Comparison of ENCODE assay signal across 8 cellular contexts in the genomic region with DNA sequence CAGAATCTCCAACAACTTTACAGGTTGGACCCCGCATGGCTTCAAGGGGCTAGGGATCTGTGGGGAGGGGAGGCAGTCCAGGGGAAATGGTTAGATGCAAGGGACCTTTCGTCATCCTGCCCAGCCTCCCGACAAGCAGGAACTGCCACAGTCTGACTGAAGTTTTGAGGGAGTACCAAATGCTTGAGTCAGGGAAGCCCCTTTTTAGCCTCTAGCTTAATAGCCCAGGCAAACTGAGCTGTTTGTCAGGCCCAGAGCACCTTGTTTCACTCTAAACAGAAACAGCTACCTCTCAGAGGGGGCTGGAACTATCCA. TPM values are rescaled to one million over a fixed set of nuclear protein-coding genes. Genes with fewer than 3 reads are reported as not detected.
DNase-seq lines count a peak whose midpoint lies in the region; ATAC-seq and TF ChIP-seq lines count a peak whose summit lies in the region.

No MANE protein-coding gene starts in this region.

- H3K27me3 Mint-ChIP-seq in activated T-cell treated with anti-CD3 and anti-CD28 coated beads, Interleukin-2, amount 50 U/mL, for 72 hours (ENCODE audit: low read depth) = no peaks in the 10 kb centered on the region

- no peaks in the 10 kb centered on the region for H3K9me3 Mint-ChIP-seq in activated T-cell treated with anti-CD3 and anti-CD28 coated beads, Interleukin-2, amount 50 U/mL, for 72 hours

- ATAC-seq in activated T-cell treated with anti-CD3 and anti-CD28 coated beads, Interleukin-2, amount 50 U/mL, for 72 hours (replicated peaks in 1 of 2) = peak in 1 of 2 donors; percentile 5

- H3K9ac ChIP-seq in iPS-15b (ENCODE audit: low read depth, low read length) (no peak overlapping the region), stomach smooth muscle (ENCODE audit: low read length in 2 of 2) (peak overlapping the region; percentile 69 to 84)

- peak overlapping the region; percentile 96 to 99 for H3K4me3 Mint-ChIP-seq in activated T-cell treated with anti-CD3 and anti-CD28 coated beads, Interleukin-2, amount 50 U/mL, for 72 hours

- TF ChIP-seq CTCF in BJ (IDR thresholded peaks at IDR 0.05; ENCODE audit: insufficient read depth, low read depth, low read length) = no peak
- no peak for TF ChIP-seq CTCF in HL-60 (IDR thresholded peaks at IDR 0.05; ENCODE audit: insufficient read depth, low read length)

- CTCF ChIA-PET in BJ (lab: Yijun Ruan, JAX) = interaction anchor here (1.0 kb wide), 1 partner anchor 25 kb away, joined by 3 read pairs; no protein-coding TSS in a partner anchor

- peak overlapping the region; percentile 83 for H3K27ac ChIP-seq in HL-60 (replicated peaks)
- no peak overlapping the region for H3K27ac ChIP-seq in stomach smooth muscle (ENCODE audit: low read length)

- H3K4me1 ChIP-seq in iPS-15b (ENCODE audit: control insufficient read depth, insufficient read depth, low read length) (peaks cover 17% of the 10 kb centered on the region), stomach smooth muscle (ENCODE audit: control insufficient read depth, insufficient read depth, low read length) (peaks cover 26% of the 10 kb centered on the region)

- H3K9me3 ChIP-seq in iPS-15b (ENCODE audit: control insufficient read depth, insufficient read depth, low read length) = no peaks in the 10 kb centered on the region
- H3K9me3 ChIP-seq in stomach smooth muscle (ENCODE audit: control insufficient read depth in 2 of 2, low read length in 2 of 2) = no peaks in the 10 kb centered on the region

- POLR2A ChIA-PET in BJ (lab: Charles Lee) = interaction anchor here (0.5 to 0.8 kb wide), 3 partner anchors 19 to 101 kb away, joined by 3 to 7 read pairs (median 4); no protein-coding TSS in a partner anchor

- peaks cover 1 to 3% of the 10 kb centered on the region in 2 donors for H3K36me3 Mint-ChIP-seq in activated T-cell treated with anti-CD3 and anti-CD28 coated beads, Interleukin-2, amount 50 U/mL, for 72 hours (ENCODE audit: insufficient read depth in 2 of 2)

- DNase-seq in BJ (ENCODE audit: low read depth) = no peak
- peak in 1 of 2 experiments; percentile 68 for DNase-seq in HL-60 (ENCODE audit: low read depth in 1 of 2, low spot score in 1 of 2)
- DNase-seq in activated T-cell treated with anti-CD3 and anti-CD28 coated beads, Interleukin-2, amount 50 U/mL, for 72 hours = peak; percentile 35
- DNase-seq in NCI-H2029 treated with DMSO at 0.1 percent for 48 hours (lab: John Stamatoyannopoulos, UW) = no peak
- DNase-seq in mucosa of gallbladder (ENCODE audit: low spot score) = no peak
- DNase-seq in SHP77 (lab: John Stamatoyannopoulos, UW) = no peak

- H3K4me3 ChIP-seq in BJ (ENCODE audit: low read depth, low read length) (peak overlapping the region; percentile 90), HL-60 (replicated peaks; ENCODE audit: insufficient read depth, low read length) (peak overlapping the region; percentile 75), iPS-15b (ENCODE audit: low read depth, low read length) (peak overlapping the region; percentile 64), stomach smooth muscle (ENCODE audit: low read length in 2 of 2) (peak overlapping the region; percentile 92 to 97)

- H3K27me3 ChIP-seq in BJ (ENCODE audit: control insufficient read depth, insufficient read depth, low read length) = no peaks in the 10 kb centered on the region
- no peaks in the 10 kb centered on the region for H3K27me3 ChIP-seq in HL-60 (ENCODE audit: insufficient read depth, poor library complexity, severe bottlenecking)
- H3K27me3 ChIP-seq in iPS-15b (ENCODE audit: control insufficient read depth, insufficient read depth, low read length) = no peaks in the 10 kb centered on the region
- H3K27me3 ChIP-seq in stomach smooth muscle (ENCODE audit: control insufficient read depth in 1 of 2, insufficient read depth in 2 of 2, low read length in 2 of 2) = no peaks in the 10 kb centered on the region

- peak overlapping the region; percentile 92 for H3K27ac Mint-ChIP-seq in activated T-cell treated with anti-CD3 and anti-CD28 coated beads, Interleukin-2, amount 50 U/mL, for 72 hours

- H3K36me3 ChIP-seq in BJ (ENCODE audit: control insufficient read depth, insufficient read depth, low read length) = peaks cover 5% of the 10 kb centered on the region; the same call in 1 of the 2 replicates
- H3K36me3 ChIP-seq in iPS-15b (ENCODE audit: control insufficient read depth, insufficient read depth, low read length) = peaks cover 9% of the 10 kb centered on the region
- H3K36me3 ChIP-seq in stomach smooth muscle (ENCODE audit: control insufficient read depth in 2 of 2, insufficient read depth in 2 of 2, low read length in 2 of 2) = peaks cover 2 to 14% of the 10 kb centered on the region in 2 donors

- peaks cover 19% of the 10 kb centered on the region for H3K4me1 Mint-ChIP-seq in activated T-cell treated with anti-CD3 and anti-CD28 coated beads, Interleukin-2, amount 50 U/mL, for 72 hours (ENCODE audit: low read depth)

RNA-seq across cellular contexts. Expression of gene TOR3A, which starts 1.1 kb away (rescaled TPM):
- 25.7 and 30.8 TPM in 2 replicates for polyA plus RNA-seq in BJ (2011; rRNA removed)
- 28.5 and 37.1 TPM in 2 replicates for polyA minus RNA-seq in BJ (2011; rRNA and poly(A)+ RNA removed)
- total RNA-seq in activated T-cell treated with anti-CD3 and anti-CD28 coated beads, Interleukin-2, amount 50 U/mL, for 72 hours = 10 to 100 TPM; 34.0 to 38.9 TPM
- total RNA-seq in mucosa of gallbladder = 31.1 TPM

RNA-seq across cellular contexts. Expression of gene FAM20B, which starts 57.3 kb away (rescaled TPM):
- 30.0 and 36.2 TPM in 2 replicates for polyA plus RNA-seq in BJ (2011; rRNA removed)
- polyA minus RNA-seq in BJ (2011; rRNA and poly(A)+ RNA removed) = 31.5 and 37.7 TPM in 2 replicates
- 10 to 100 TPM; 30.3 to 33.6 TPM for total RNA-seq in activated T-cell treated with anti-CD3 and anti-CD28 coated beads, Interleukin-2, amount 50 U/mL, for 72 hours
- total RNA-seq in mucosa of gallbladder = 69.9 TPM

Comparison
In these comparisons a context has a peak if more than half of its experiments do, and no peak if none do; other contexts are left out.
1. DNase-seq: peak in activated T-cell treated with anti-CD3 and anti-CD28 coated beads, Interleukin-2, amount 50 U/mL, for 72 hours (2 of 2); none in BJ (single experiment), NCI-H2029 treated with DMSO at 0.1 percent for 48 hours (single experiment), mucosa of gallbladder (single experiment) and SHP77 (0 of 2).
2. Peak in every context shown above with its lines, with median percentiles within 50 percentile points of each other: H3K4me3 ChIP-seq.